Comparison of ENCODE assay signal across 11 cellular contexts in genomic region chr14:95481391-95482022, GRCh38. TPM values are rescaled to one million over a fixed set of nuclear protein-coding genes. Genes with fewer than 3 reads are reported as not detected.
A peak's percentile ranks its signal among the peaks of the same experiment; 100 is the strongest.
DNase-seq lines count a peak whose midpoint lies in the region; ATAC-seq and TF ChIP-seq lines count a peak whose summit lies in the region.
"Had no signal": no experiment of that assay in that cellular context is flagged by ENCODE, and none has a peak within 500 bp of the region (broad histone marks: within the 10 kb centered on the region; RNA-seq: fewer than 3 reads in every experiment).

No MANE protein-coding gene starts in this region.

- H3K36me3 Mint-ChIP-seq in CD4-positive, alpha-beta T cell (ENCODE audit: low read depth) = peaks cover 22% of the 10 kb centered on the region
- peaks cover 14% of the 10 kb centered on the region for H3K36me3 Mint-ChIP-seq in activated naive CD8-positive, alpha-beta T cell treated with anti-CD3 and anti-CD28 coated beads, Interleukin-2, amount 10 ng/mL, durations not matched to agents 7 days and 5 days
- H3K36me3 Mint-ChIP-seq in naive thymus-derived CD4-positive, alpha-beta T cell = peaks cover 0 to 27% (median 7%) of the 10 kb centered on the region in 5 donors
- H3K36me3 Mint-ChIP-seq: brain had no signal

- H3K27ac ChIP-seq in ACC112 (ENCODE audit: low read depth, low read length) (peak overlapping the region; percentile 85; the same call in 1 of the 2 replicates), PC-3 (ENCODE audit: low read length) (no peak overlapping the region)
- peak overlapping the region; percentile 54 for H3K27ac ChIP-seq in CD4-positive, alpha-beta T cell (ENCODE audit: low read depth, low read length)
- H3K27ac ChIP-seq in naive thymus-derived CD4-positive, alpha-beta T cell (ENCODE audit: low read depth, low read length) = no peak overlapping the region

- DNase-seq in CD4-positive, alpha-beta T cell = no peak
- DNase-seq in activated naive CD8-positive, alpha-beta T cell treated with anti-CD3 and anti-CD28 coated beads, Interleukin-2, amount 10 ng/mL, durations not matched to agents 7 days and 5 days = no peak
- no peak for DNase-seq in naive thymus-derived CD4-positive, alpha-beta T cell
- DNase-seq in NCI-H1105 (lab: John Stamatoyannopoulos, UW) (no peak), PC-3 (no peak), NCI-H1092 (lab: John Stamatoyannopoulos, UW) (no peak)
- DNase-seq: effector CD8-positive, alpha-beta T cell; islet precursor cell had no signal

- H2AFZ ChIP-seq in ACC112 (ENCODE audit: low read length, unreplicated experiment) (no peak overlapping the region), PC-3 (ENCODE audit: low read length) (no peak overlapping the region)

- H3K9ac ChIP-seq in PC-3 (ENCODE audit: low read length) = no peak overlapping the region

- POLR2A ChIA-PET in CD4-positive, alpha-beta T cell (lab: Charles Lee) = interaction anchor here (1.2 to 1.5 kb wide), 2 partner anchors 34 to 42 kb away, joined by 3 to 4 read pairs; no protein-coding TSS in a partner anchor
- POLR2A ChIA-PET in activated naive CD8-positive, alpha-beta T cell treated with anti-CD3 and anti-CD28 coated beads, Interleukin-2, amount 10 ng/mL, durations not matched to agents 7 days and 5 days (lab: Charles Lee) = no interaction called here
- POLR2A ChIA-PET in naive thymus-derived CD4-positive, alpha-beta T cell (lab: Charles Lee) = no interaction called here
- POLR2A ChIA-PET in PC-3 (lab: Charles Lee; ENCODE audit: unreplicated experiment) = no interaction called here

- TF ChIP-seq CTCF in CD4-positive, alpha-beta T cell (IDR thresholded peaks at IDR 0.05) = no peak
- no peak for TF ChIP-seq CTCF in PC-3 (conservative IDR thresholded peaks at IDR 0.05; ENCODE audit: low read depth, low read length)

- no peak overlapping the region for H3K4me3 Mint-ChIP-seq in CD4-positive, alpha-beta T cell
- H3K4me3 Mint-ChIP-seq in activated naive CD8-positive, alpha-beta T cell treated with anti-CD3 and anti-CD28 coated beads, Interleukin-2, amount 10 ng/mL, durations not matched to agents 7 days and 5 days = no peak overlapping the region
- H3K4me3 Mint-ChIP-seq in naive thymus-derived CD4-positive, alpha-beta T cell = no peak overlapping the region
- H3K4me3 Mint-ChIP-seq: brain had no signal

- H3K4me3 ChIP-seq in ACC112 (ENCODE audit: low read depth, low read length) = no peak overlapping the region
- H3K4me3 ChIP-seq in naive thymus-derived CD4-positive, alpha-beta T cell (ENCODE audit: low read length) = no peak overlapping the region
- H3K4me3 ChIP-seq in PC-3 (ENCODE audit: low read length) = no peak overlapping the region

- intact Hi-C loops in CD4-positive, alpha-beta T cell (cut with DNase I, micrococcal nuclease) = loop anchor here in 1 of 2 experiments (5.0 kb wide), 1 partner anchor 36 kb away; the partner anchor contains the start of gene SYNE3
- intact Hi-C loops in naive thymus-derived CD4-positive, alpha-beta T cell (cut with micrococcal nuclease) = loop anchor here in 1 of 2 donors (2.0 to 5.0 kb wide), 2 partner anchors 36 to 45 kb away; partner anchors contain the start of gene SYNE3
- intact Hi-C loops in PC-3 (cut with micrococcal nuclease) = loop anchor here (10.0 kb wide), 1 partner anchor 53 kb away; the partner anchor contains the start of gene GLRX5

- H3K9me3 ChIP-seq in CD4-positive, alpha-beta T cell (ENCODE audit: control insufficient read depth, low read length) = no peaks in the 10 kb centered on the region
- no peaks in the 10 kb centered on the region for H3K9me3 ChIP-seq in naive thymus-derived CD4-positive, alpha-beta T cell (ENCODE audit: control insufficient read depth in 2 of 3, low read length in 3 of 3)
- H3K9me3 ChIP-seq in PC-3 (ENCODE audit: low read length) = no peaks in the 10 kb centered on the region

- H3K9me2 ChIP-seq in PC-3 (replicated peaks; ENCODE audit: low read length) = no peaks in the 10 kb centered on the region

- H3K4me1 ChIP-seq in ACC112 (ENCODE audit: control insufficient read depth, insufficient read depth, low read length, unreplicated experiment) (peaks cover 51% of the 10 kb centered on the region), PC-3 (ENCODE audit: insufficient read depth, low read length) (peaks cover 28% of the 10 kb centered on the region)
- H3K4me1 ChIP-seq in naive thymus-derived CD4-positive, alpha-beta T cell (ENCODE audit: control insufficient read depth in 2 of 2, insufficient read depth in 2 of 2, low read length in 2 of 2) = peaks cover 4 to 19% of the 10 kb centered on the region in 2 donors

- H3K4me1 Mint-ChIP-seq in CD4-positive, alpha-beta T cell (ENCODE audit: low read depth) = peaks cover 67% of the 10 kb centered on the region
- peaks cover 29% of the 10 kb centered on the region for H3K4me1 Mint-ChIP-seq in activated naive CD8-positive, alpha-beta T cell treated with anti-CD3 and anti-CD28 coated beads, Interleukin-2, amount 10 ng/mL, durations not matched to agents 7 days and 5 days
- peaks cover 40 to 58% (median 49%) of the 10 kb centered on the region in 7 donors for H3K4me1 Mint-ChIP-seq in naive thymus-derived CD4-positive, alpha-beta T cell

- BruUV-seq in PC-3 (replicated peaks; lab: Mats Ljungman, UMichigan) = no TSS peak

- no peak for ATAC-seq in CD4-positive, alpha-beta T cell (ENCODE audit: poor library complexity)
- no peak for ATAC-seq in activated naive CD8-positive, alpha-beta T cell treated with anti-CD3 and anti-CD28 coated beads, Interleukin-2, amount 10 ng/mL, durations not matched to agents 7 days and 5 days (ENCODE audit: low read depth)
- no peak for ATAC-seq in naive thymus-derived CD4-positive, alpha-beta T cell
- ATAC-seq in HG02571 (IDR thresholded peaks at IDR 0.05; ENCODE audit: unreplicated experiment) (no peak), PC-3 (no peak)

- H3F3A ChIP-seq in PC-3 (ENCODE audit: low read length, unreplicated experiment) = no peaks in the 10 kb centered on the region

- no peaks in the 10 kb centered on the region for H4K20me1 ChIP-seq in PC-3 (ENCODE audit: low read length)

- H3K79me2 ChIP-seq in ACC112 (ENCODE audit: control insufficient read depth, insufficient read depth, low read length, unreplicated experiment) (peaks cover 4% of the 10 kb centered on the region), PC-3 (ENCODE audit: low read length) (no peaks in the 10 kb centered on the region)

- H3K27me3 Mint-ChIP-seq in CD4-positive, alpha-beta T cell = no peaks in the 10 kb centered on the region
- no peaks in the 10 kb centered on the region for H3K27me3 Mint-ChIP-seq in activated naive CD8-positive, alpha-beta T cell treated with anti-CD3 and anti-CD28 coated beads, Interleukin-2, amount 10 ng/mL, durations not matched to agents 7 days and 5 days
- H3K27me3 Mint-ChIP-seq in naive thymus-derived CD4-positive, alpha-beta T cell = no peaks in the 10 kb centered on the region

- CTCF ChIA-PET in CD4-positive, alpha-beta T cell (lab: Charles Lee) = interaction anchor here (1.5 kb wide), 2 partner anchors 34 to 43 kb away, joined by 3 to 5 read pairs; partner anchors contain the start of gene SYNE3
- CTCF ChIA-PET in naive thymus-derived CD4-positive, alpha-beta T cell (lab: Charles Lee) = no interaction called here
- CTCF ChIA-PET in PC-3 (lab: Charles Lee) = no interaction called here

- no peaks in the 10 kb centered on the region for H3K27me3 ChIP-seq in ACC112 (ENCODE audit: insufficient read depth, low read length)
- no peaks in the 10 kb centered on the region for H3K27me3 ChIP-seq in CD4-positive, alpha-beta T cell (ENCODE audit: control insufficient read depth, insufficient read depth, low read length)
- no peaks in the 10 kb centered on the region for H3K27me3 ChIP-seq in naive thymus-derived CD4-positive, alpha-beta T cell (ENCODE audit: control insufficient read depth in 2 of 2, insufficient read depth in 2 of 2, low read length in 2 of 2)
- no peaks in the 10 kb centered on the region for H3K27me3 ChIP-seq in PC-3 (ENCODE audit: low read length)

- H3K9me3 Mint-ChIP-seq in CD4-positive, alpha-beta T cell = no peaks in the 10 kb centered on the region
- H3K9me3 Mint-ChIP-seq in activated naive CD8-positive, alpha-beta T cell treated with anti-CD3 and anti-CD28 coated beads, Interleukin-2, amount 10 ng/mL, durations not matched to agents 7 days and 5 days = no peaks in the 10 kb centered on the region
- no peaks in the 10 kb centered on the region for H3K9me3 Mint-ChIP-seq in naive thymus-derived CD4-positive, alpha-beta T cell
- H3K9me3 Mint-ChIP-seq: brain had no signal

- H3K27ac Mint-ChIP-seq in CD4-positive, alpha-beta T cell = peak overlapping the region; percentile 87
- peak overlapping the region; percentile 21 for H3K27ac Mint-ChIP-seq in activated naive CD8-positive, alpha-beta T cell treated with anti-CD3 and anti-CD28 coated beads, Interleukin-2, amount 10 ng/mL, durations not matched to agents 7 days and 5 days
- H3K27ac Mint-ChIP-seq in naive thymus-derived CD4-positive, alpha-beta T cell = peak overlapping the region in 7 of 9 donors; percentile 21 to 85 (median 72)

- H3K4me2 ChIP-seq in PC-3 (ENCODE audit: low read length) = no peak overlapping the region

- H3K36me3 ChIP-seq in ACC112 (ENCODE audit: insufficient read depth, low read length) = no peaks in the 10 kb centered on the region
- peaks cover 0 to 5% (median 0%) of the 10 kb centered on the region in 3 experiments for H3K36me3 ChIP-seq in naive thymus-derived CD4-positive, alpha-beta T cell (ENCODE audit: control insufficient read depth in 2 of 3, insufficient read depth in 3 of 3, low read length in 3 of 3)
- no peaks in the 10 kb centered on the region for H3K36me3 ChIP-seq in PC-3 (ENCODE audit: low read depth, low read length)

RNA-seq across cellular contexts. Expression of gene SYNE3, which starts 34.9 kb away (rescaled TPM):
- 10 to 100 TPM; 29.4 to 31.4 TPM for total RNA-seq in CD4-positive, alpha-beta T cell
- 10 to 100 TPM; 79.0 to 79.1 TPM for total RNA-seq in activated naive CD8-positive, alpha-beta T cell treated with anti-CD3 and anti-CD28 coated beads, Interleukin-2, amount 10 ng/mL, durations not matched to agents 7 days and 5 days
- total RNA-seq in naive thymus-derived CD4-positive, alpha-beta T cell = 10 to 100 TPM; 46.7 to 83.9 (median 52.5) TPM
- 1 to 10 TPM; 6.8 to 7.0 TPM for polyA plus RNA-seq in naive thymus-derived CD4-positive, alpha-beta T cell
- total RNA-seq in PC-3 (2014; rRNA removed) = 1.2 and 3.5 TPM in 2 replicates

RNA-seq across cellular contexts. Expression of gene GLRX5, which starts 53.3 kb away (rescaled TPM):
- 10 to 100 TPM; 11.3 to 11.9 TPM for total RNA-seq in CD4-positive, alpha-beta T cell
- 10 to 100 TPM; 33.8 to 34.7 TPM for total RNA-seq in activated naive CD8-positive, alpha-beta T cell treated with anti-CD3 and anti-CD28 coated beads, Interleukin-2, amount 10 ng/mL, durations not matched to agents 7 days and 5 days
- 10 to 100 TPM; 12.3 to 31.6 (median 19.8) TPM for total RNA-seq in naive thymus-derived CD4-positive, alpha-beta T cell
- 10 to 100 TPM; 55.2 to 56.9 TPM for polyA plus RNA-seq in naive thymus-derived CD4-positive, alpha-beta T cell
- 60.0 and 64.3 TPM in 2 replicates for total RNA-seq in PC-3 (2014; rRNA removed)

Comparison
In these comparisons a context has a peak if more than half of its experiments do, and no peak if none do; other contexts are left out.
1. H3K27ac ChIP-seq: peak in ACC112 (single experiment) and CD4-positive, alpha-beta T cell (single experiment); none in naive thymus-derived CD4-positive, alpha-beta T cell (single experiment) and PC-3 (single experiment).
2. H3K27ac Mint-ChIP-seq: peak in every context shown above with its lines; median percentile 87 in CD4-positive, alpha-beta T cell; 72 in naive thymus-derived CD4-positive, alpha-beta T cell; 21 in activated naive CD8-positive, alpha-beta T cell treated with anti-CD3 and anti-CD28 coated beads, Interleukin-2, amount 10 ng/mL, durations not matched to agents 7 days and 5 days.